Comparison of ENCODE assay signal across 18 cellular contexts in the genomic region with DNA sequence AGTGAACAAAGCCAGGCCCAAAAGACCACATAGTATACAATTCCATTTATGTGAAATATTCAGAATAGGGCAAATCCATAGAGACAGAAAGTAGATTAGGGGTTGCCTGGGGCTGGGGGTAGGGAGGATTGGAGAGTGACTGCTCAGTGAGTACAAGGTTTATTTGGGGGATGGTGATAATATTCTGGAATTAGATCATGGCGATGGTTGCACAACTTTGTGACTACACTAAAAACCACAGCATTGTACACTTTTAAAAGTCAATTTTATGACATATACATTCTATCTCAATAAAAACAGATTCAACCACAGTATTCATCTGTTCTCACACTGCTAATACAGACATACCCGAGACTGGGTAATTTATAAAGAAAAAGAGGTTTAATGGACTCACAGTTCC.
DNase-seq lines count a peak whose midpoint lies in the region; ATAC-seq lines count a peak whose summit lies in the region.
"Had no signal": no experiment of that assay in that cellular context is flagged by ENCODE, and none has a peak within 500 bp of the region (broad histone marks: within the 10 kb centered on the region; RNA-seq: fewer than 3 reads in every experiment).

No MANE protein-coding gene starts in this region.

- H3K9me3 Mint-ChIP-seq in activated CD4-positive, alpha-beta T cell treated with anti-CD3 and anti-CD28 coated beads for 36 hours (ENCODE audit: low read depth): peaks cover 11% of the 10 kb centered on the region

- H3K4me1 Mint-ChIP-seq in activated CD4-positive, alpha-beta T cell treated with anti-CD3 and anti-CD28 coated beads for 36 hours: no peaks in the 10 kb centered on the region
- H3K4me1 Mint-ChIP-seq: IgD-negative memory B cell had no signal

- DNase-seq in SIG-M5 treated with dmso at 0.1 percent for 504 hours (lab: John Stamatoyannopoulos, UW; ENCODE audit: unreplicated experiment): peak; percentile 28
- no peak for DNase-seq in SIG-M5 (lab: John Stamatoyannopoulos, UW)
- DNase-seq in amniotic epithelial cell (ENCODE audit: low read depth): peak; percentile 64
- peak; percentile 44 for DNase-seq in fibroblast of peridontal ligament (ENCODE audit: extremely low read depth)
- DNase-seq in activated CD4-positive, alpha-beta T cell treated with anti-CD3 and anti-CD28 coated beads for 36 hours: no peak
- no peak for DNase-seq in NAMALWA (ENCODE audit: low spot score)
- DNase-seq: 8988T, C1 segment of cervical spinal cord, DMS153, NCI-H1105 treated with DMSO at 0.1 percent for 48 hours, NCI-H187, NCI-H446 treated with DMSO at 0.1 percent for 48 hours, NCI-H748 treated with DMSO at 0.1 percent for 48 hours had no signal

- intact Hi-C loops in activated CD4-positive, alpha-beta T cell treated with anti-CD3 and anti-CD28 coated beads for 36 hours (cut with DNase I, micrococcal nuclease): no loop called here

- CTCF ChIA-PET in activated CD4-positive, alpha-beta T cell treated with anti-CD3 and anti-CD28 coated beads for 36 hours (lab: Charles Lee): no interaction called here

- H3K27ac Mint-ChIP-seq in activated CD4-positive, alpha-beta T cell treated with anti-CD3 and anti-CD28 coated beads for 36 hours: no peak overlapping the region
- H3K27ac Mint-ChIP-seq: IgD-negative memory B cell had no signal

- H3K4me3 Mint-ChIP-seq in activated CD4-positive, alpha-beta T cell treated with anti-CD3 and anti-CD28 coated beads for 36 hours: no peak overlapping the region
- H3K4me3 Mint-ChIP-seq: IgD-negative memory B cell had no signal

- POLR2A ChIA-PET in activated CD4-positive, alpha-beta T cell treated with anti-CD3 and anti-CD28 coated beads for 36 hours (lab: Charles Lee): no interaction called here

- no peaks in the 10 kb centered on the region for H3K27me3 Mint-ChIP-seq in activated CD4-positive, alpha-beta T cell treated with anti-CD3 and anti-CD28 coated beads for 36 hours
- H3K27me3 Mint-ChIP-seq: IgD-negative memory B cell had no signal

- H3K36me3 Mint-ChIP-seq in activated CD4-positive, alpha-beta T cell treated with anti-CD3 and anti-CD28 coated beads for 36 hours (ENCODE audit: low read depth): no peaks in the 10 kb centered on the region

- ATAC-seq in activated CD4-positive, alpha-beta T cell treated with anti-CD3 and anti-CD28 coated beads for 36 hours: no peak
- ATAC-seq in HG02981 (IDR thresholded peaks at IDR 0.05; ENCODE audit: unreplicated experiment): no peak
- no peak for ATAC-seq in GM19397 (IDR thresholded peaks at IDR 0.05; ENCODE audit: unreplicated experiment)
- ATAC-seq: GM12878, HCT116 had no signal

Comparison
In these comparisons a context has a peak if more than half of its experiments do, and no peak if none do; other contexts are left out.
1. DNase-seq: peak in SIG-M5 treated with dmso at 0.1 percent for 504 hours (single experiment), amniotic epithelial cell (single experiment) and fibroblast of peridontal ligament (single experiment); none in SIG-M5 (single experiment), activated CD4-positive, alpha-beta T cell treated with anti-CD3 and anti-CD28 coated beads for 36 hours (single experiment) and NAMALWA (single experiment).